Comparison of ENCODE assay signal across 10 cellular contexts in genomic region chr9:676780-677458, GRCh38.
DNase-seq lines count a peak whose midpoint lies in the region; ATAC-seq, FAIRE-seq and TF ChIP-seq lines count a peak whose summit lies in the region.
"Had no signal": no experiment of that assay in that cellular context is flagged by ENCODE, and none has a peak within 500 bp of the region (broad histone marks: within the 10 kb centered on the region; RNA-seq: fewer than 3 reads in every experiment).

No MANE protein-coding gene starts in this region.

- peaks cover 5% of the 10 kb centered on the region for H3K27me3 Mint-ChIP-seq in T-helper 1 cell treated with Interleukin-12 subunit alpha and Interleukin-12 subunit beta and Interleukin-4 antibody, amounts not matched to agents 30 μg/mL and 1 μg/mL, for 36 hours (ENCODE audit: low read depth)
- no peaks in the 10 kb centered on the region for H3K27me3 Mint-ChIP-seq in activated B cell treated with CpG ODN at 0.5 μM for 24 hours

- WGBS in suprapubic skin, result 58% methylated on average over 3 of the region's 3 CpGs

- no peak overlapping the region for H3K27ac ChIP-seq in kidney (ENCODE audit: low read depth in 2 of 2, low read length in 2 of 2)
- H3K27ac ChIP-seq in suprapubic skin, result peak overlapping the region; percentile 70
- H3K27ac ChIP-seq: brain microvascular endothelial cell had no signal

- TF ChIP-seq EP300 in suprapubic skin (IDR thresholded peaks at IDR 0.05), result no peak

- peaks cover 0 to 13% of the 10 kb centered on the region in 2 donors for H3K4me1 ChIP-seq in kidney (ENCODE audit: control insufficient read depth in 1 of 2, insufficient read depth in 1 of 2, low read depth in 1 of 2, low read length in 2 of 2)
- peaks cover 41% of the 10 kb centered on the region for H3K4me1 ChIP-seq in suprapubic skin
- H3K4me1 ChIP-seq: BE2C had no signal

- H3K4me3 ChIP-seq in kidney (ENCODE audit: low read length in 2 of 2) (peak overlapping the region; percentile 54 to 65), suprapubic skin (peak overlapping the region; percentile 41)

- FAIRE-seq in kidney (lab: Jason Lieb, UNC), result no peak

- CTCF ChIA-PET in activated B cell treated with CpG ODN at 0.5 μM for 24 hours (lab: Charles Lee), result no interaction called here

- H3K27me3 ChIP-seq in suprapubic skin, result no peaks in the 10 kb centered on the region
- H3K27me3 ChIP-seq: BE2C, brain microvascular endothelial cell had no signal

- H3K36me3 ChIP-seq in kidney (ENCODE audit: control insufficient read depth in 1 of 2, insufficient read depth in 2 of 2, low read length in 2 of 2), result no peaks in the 10 kb centered on the region
- no peaks in the 10 kb centered on the region for H3K36me3 ChIP-seq in suprapubic skin
- H3K36me3 ChIP-seq: BE2C, brain microvascular endothelial cell had no signal

- H3K4me3 Mint-ChIP-seq in T-helper 1 cell treated with Interleukin-12 subunit alpha and Interleukin-12 subunit beta and Interleukin-4 antibody, amounts not matched to agents 30 μg/mL and 1 μg/mL, for 36 hours, result peak overlapping the region; percentile 75
- peak overlapping the region; percentile 74 for H3K4me3 Mint-ChIP-seq in activated B cell treated with CpG ODN at 0.5 μM for 24 hours

- no peaks in the 10 kb centered on the region for H3K36me3 Mint-ChIP-seq in T-helper 1 cell treated with Interleukin-12 subunit alpha and Interleukin-12 subunit beta and Interleukin-4 antibody, amounts not matched to agents 30 μg/mL and 1 μg/mL, for 36 hours (ENCODE audit: low read depth)
- no peaks in the 10 kb centered on the region for H3K36me3 Mint-ChIP-seq in activated B cell treated with CpG ODN at 0.5 μM for 24 hours (ENCODE audit: low read depth)

- no peaks in the 10 kb centered on the region for H3K9me3 ChIP-seq in kidney (ENCODE audit: control insufficient read depth in 1 of 2, low read length in 2 of 2)
- H3K9me3 ChIP-seq in suprapubic skin, result no peaks in the 10 kb centered on the region
- H3K9me3 ChIP-seq: BE2C had no signal

- peaks cover 20% of the 10 kb centered on the region for H3K4me1 Mint-ChIP-seq in T-helper 1 cell treated with Interleukin-12 subunit alpha and Interleukin-12 subunit beta and Interleukin-4 antibody, amounts not matched to agents 30 μg/mL and 1 μg/mL, for 36 hours (ENCODE audit: low read depth)
- H3K4me1 Mint-ChIP-seq in activated B cell treated with CpG ODN at 0.5 μM for 24 hours, result peaks cover 10% of the 10 kb centered on the region

- POLR2A ChIA-PET in activated B cell treated with CpG ODN at 0.5 μM for 24 hours (lab: Charles Lee), result no interaction called here

- H3K9ac ChIP-seq in kidney (ENCODE audit: low read length in 2 of 2), result no peak overlapping the region

- no peak for TF ChIP-seq POLR2A in suprapubic skin (IDR thresholded peaks at IDR 0.05)

- no peak for ATAC-seq in activated B cell treated with CpG ODN at 0.5 μM for 24 hours (ENCODE audit: low read depth)
- no peak for ATAC-seq in GM21529 (IDR thresholded peaks at IDR 0.05; ENCODE audit: unreplicated experiment)

- no peak for DNase-seq in T-helper 1 cell
- DNase-seq in activated B cell treated with CpG ODN at 0.5 μM for 24 hours, result no peak
- DNase-seq in kidney, result no peak
- no peak for DNase-seq in suprapubic skin (ENCODE audit: low spot score in 2 of 2)
- no peak for DNase-seq in mucosa of gallbladder (ENCODE audit: low spot score)
- DNase-seq in activated gamma-delta T cell (lab: John Stamatoyannopoulos, UW), result no peak
- DNase-seq: BE2C, brain microvascular endothelial cell had no signal

- no peak for TF ChIP-seq CTCF in activated B cell treated with CpG ODN at 0.5 μM for 24 hours (IDR thresholded peaks at IDR 0.05)
- TF ChIP-seq CTCF in kidney (IDR thresholded peaks at IDR 0.05; ENCODE audit: borderline replicate concordance, extremely low read depth, insufficient read depth), result no peak
- TF ChIP-seq CTCF in suprapubic skin (IDR thresholded peaks at IDR 0.05), result no peak

- intact Hi-C loops in activated B cell treated with CpG ODN at 0.5 μM for 24 hours (cut with micrococcal nuclease) (no loop called here), kidney (cut with DNase I) (no loop called here)

- H3K9me3 Mint-ChIP-seq in T-helper 1 cell treated with Interleukin-12 subunit alpha and Interleukin-12 subunit beta and Interleukin-4 antibody, amounts not matched to agents 30 μg/mL and 1 μg/mL, for 36 hours, result no peaks in the 10 kb centered on the region
- no peaks in the 10 kb centered on the region for H3K9me3 Mint-ChIP-seq in activated B cell treated with CpG ODN at 0.5 μM for 24 hours

- no peak overlapping the region for H3K27ac Mint-ChIP-seq in T-helper 1 cell treated with Interleukin-12 subunit alpha and Interleukin-12 subunit beta and Interleukin-4 antibody, amounts not matched to agents 30 μg/mL and 1 μg/mL, for 36 hours
- no peak overlapping the region for H3K27ac Mint-ChIP-seq in activated B cell treated with CpG ODN at 0.5 μM for 24 hours
